Comparison of ENCODE assay signal across 24 cellular contexts in genomic region chr22:32736746-32737145, GRCh38.
"Had no signal": no experiment of that assay in that cellular context is flagged by ENCODE, and none has a peak within 500 bp of the region (broad histone marks: within the 10 kb centered on the region; RNA-seq: fewer than 3 reads in every experiment).

No MANE protein-coding gene starts in this region.

- H3K9ac ChIP-seq: neural progenitor cell, parathyroid adenoma had no signal

- H3K9me3 ChIP-seq: ovary, psoas muscle, stomach, thoracic aorta, thyroid gland, tibial nerve, upper lobe of right lung, uterus had no signal

- H3K79me2 ChIP-seq: parathyroid adenoma had no signal

- DNase-seq: naive thymus-derived CD4-positive, alpha-beta T cell; natural killer cell; occipital lobe; ovary; posterior cingulate gyrus; psoas muscle; right cardiac atrium; stimulated activated CD4-positive, alpha-beta T cell treated with anti-CD3 and anti-CD28 coated beads, Interleukin-15, amount 100 ng/mL, for 24 hours; stimulated activated CD4-positive, alpha-beta T cell treated with anti-CD3 and anti-CD28 coated beads, Interleukin-2, amount 100 ng/mL, for 24 hours; stimulated activated CD4-positive, alpha-beta T cell treated with anti-CD3 and anti-CD28 coated beads, Interleukin-2, amount 100 ng/mL, for 48 hours; stimulated activated CD4-positive, alpha-beta T cell treated with anti-CD3 and anti-CD28 coated beads, Interleukin-4, amount 100 ng/mL, for 24 hours; stimulated activated naive B cell treated with anti-CD40 and anti-IgM and Interleukin-4, amounts not matched to agents 10 μg/mL and 1 μg/mL and 100 μg/mL, for 72 hours; stimulated activated naive CD4-positive, alpha-beta T cell treated with Interleukin-2 at 50 U/mL for 16 hours; stomach; thyroid gland; upper lobe of right lung; uterus had no signal

- ATAC-seq: naive thymus-derived CD4-positive, alpha-beta T cell; natural killer cell; psoas muscle; right cardiac atrium; sciatic nerve; stimulated activated effector memory CD8-positive, alpha-beta T cell treated with anti-CD3 and anti-CD28 coated beads, Interleukin-12 subunit alpha, Interleukin-12 subunit beta, amount 100 ng/mL, for 72 hours; stimulated activated naive B cell treated with anti-CD40 and anti-IgM and Interleukin-4, amounts not matched to agents 10 μg/mL and 1 μg/mL and 100 μg/mL, for 72 hours; upper lobe of right lung had no signal

- H3K4me1 ChIP-seq: neural progenitor cell, psoas muscle, stomach, thyroid gland, upper lobe of right lung, uterus had no signal

- H3K4me2 ChIP-seq: neural progenitor cell had no signal

- H3K4me3 ChIP-seq: neural progenitor cell, ovary, psoas muscle, skin epidermis, stomach, thoracic aorta, thyroid gland, tibial nerve, upper lobe of right lung, uterus had no signal

- H3K27ac ChIP-seq: neural progenitor cell, ovary, parathyroid adenoma, psoas muscle, skin epidermis, stomach, thoracic aorta, thyroid gland, upper lobe of right lung had no signal

- H3K27me3 ChIP-seq: neural progenitor cell, ovary, stomach, thyroid gland, tibial nerve, upper lobe of right lung, uterus had no signal

- H2AFZ ChIP-seq: neural progenitor cell, parathyroid adenoma had no signal

- H3K36me3 ChIP-seq: neural progenitor cell, ovary, stomach, thoracic aorta, thyroid gland, tibial nerve, upper lobe of right lung, uterus had no signal
